In genomic region chr12:66301944-66302826, GRCh38 we compare ENCODE assay signal across 8 cellular contexts. TPM values are rescaled to one million over a fixed set of nuclear protein-coding genes. Genes with fewer than 3 reads are reported as not detected.
A peak's percentile ranks its signal among the peaks of the same experiment; 100 is the strongest.
DNase-seq lines count a peak whose midpoint lies in the region; ATAC-seq, FAIRE-seq and TF ChIP-seq lines count a peak whose summit lies in the region.

HELB (plus strand) TSS chr12:66302493; CDS start chr12:66302604, 111 bp downstream.

- H3K4me3 ChIP-seq in Caco-2 (ENCODE audit: low read depth, low read length) = peak within 1 kb of the TSS; percentile 49

- peak within 1 kb of the TSS; percentile 95 for H3K4me3 Mint-ChIP-seq in Caco-2 (ENCODE audit: unreplicated experiment)
- H3K4me3 Mint-ChIP-seq in effector memory CD8-positive, alpha-beta T cell = peak within 1 kb of the TSS; percentile 93 to 99

- peaks cover 17% of the 10 kb centered on the region for H3K27me3 Mint-ChIP-seq in Caco-2 (ENCODE audit: insufficient read depth, unreplicated experiment)
- H3K27me3 Mint-ChIP-seq in effector memory CD8-positive, alpha-beta T cell = no peaks in the 10 kb centered on the region

- peaks cover 4% of the 10 kb centered on the region; the same call in 1 of the 2 replicates for H3K4me1 ChIP-seq in Caco-2

- FAIRE-seq in HTR-8/SVneo (lab: Jason Lieb, UNC) = peak; percentile 90

- intact Hi-C loops in Caco-2 (cut with micrococcal nuclease; ENCODE audit: unreplicated experiment) = no loop called here

- DNase-seq in Caco-2 (peak; percentile 95 to 98), HTR-8/SVneo (ENCODE audit: insufficient read length, low spot score) (peak; percentile 94), NOMO-1 treated with DMSO at 0.1 percent for 48 hours (lab: John Stamatoyannopoulos, UW; ENCODE audit: unreplicated experiment) (peak; percentile 92), medulla oblongata (ENCODE audit: extremely low spot score) (peak; percentile 98)
- DNase-seq in effector memory CD8-positive, alpha-beta T cell = peak; percentile 82 to 87 (median 84)
- DNase-seq in stimulated activated CD4-positive, alpha-beta T cell treated with anti-CD3 and anti-CD28 coated beads, TNF-alpha, amount 100 ng/mL, for 48 hours (ENCODE audit: low read depth in 3 of 3) = peak; percentile 95 to 99 (median 98)

- peak; percentile 89 for ATAC-seq in GM21381 (IDR thresholded peaks at IDR 0.05; ENCODE audit: unreplicated experiment)
- peak; percentile 73 for ATAC-seq in effector memory CD8-positive, alpha-beta T cell (replicated peaks)

- no peaks in the 10 kb centered on the region for H3K9me3 Mint-ChIP-seq in Caco-2 (ENCODE audit: unreplicated experiment)
- H3K9me3 Mint-ChIP-seq in effector memory CD8-positive, alpha-beta T cell = no peaks in the 10 kb centered on the region

- peak within 1 kb of the TSS; percentile 92 for H3K27ac Mint-ChIP-seq in Caco-2 (ENCODE audit: unreplicated experiment)
- H3K27ac Mint-ChIP-seq in effector memory CD8-positive, alpha-beta T cell = peak within 1 kb of the TSS; percentile 90 to 98

- H3K4me1 Mint-ChIP-seq in Caco-2 (ENCODE audit: low read depth, unreplicated experiment) = peaks cover 12% of the 10 kb centered on the region
- H3K4me1 Mint-ChIP-seq in effector memory CD8-positive, alpha-beta T cell (ENCODE audit: low read depth in 2 of 2) = peaks cover 33 to 34% of the 10 kb centered on the region in 2 donors

- CTCF ChIA-PET in Caco-2 (lab: Charles Lee) = interaction anchor here (0.6 to 1.6 kb wide), 7 partner anchors 32 to 1963 kb away, joined by 3 to 10 read pairs (median 6); partner anchors contain the start of gene TMBIM4
- CTCF ChIA-PET in activated CD8-positive, alpha-beta memory T cell treated with anti-CD3 and anti-CD28 coated beads for 36 hours (lab: Charles Lee) = interaction anchor here (1.0 to 1.5 kb wide), 3 partner anchors 14 to 23 kb away, joined by 4 to 7 read pairs (median 4); no protein-coding TSS in a partner anchor

- H3K36me3 Mint-ChIP-seq in Caco-2 (ENCODE audit: insufficient read depth, unreplicated experiment) = no peaks in the 10 kb centered on the region
- peaks cover 38% of the 10 kb centered on the region for H3K36me3 Mint-ChIP-seq in effector memory CD8-positive, alpha-beta T cell (ENCODE audit: insufficient read depth)

- POLR2A ChIA-PET in Caco-2 (lab: Charles Lee) = interaction anchor here (0.6 to 1.4 kb wide), 7 partner anchors 9 to 966 kb away, joined by 3 to 10 read pairs (median 4); partner anchors contain the start of genes LLPH and TMBIM4
- POLR2A ChIA-PET in activated CD8-positive, alpha-beta memory T cell treated with anti-CD3 and anti-CD28 coated beads for 36 hours (lab: Charles Lee) = interaction anchor here (1.4 to 2.1 kb wide), 5 partner anchors 14 to 172 kb away, joined by 7 to 11 read pairs (median 10); partner anchors contain the start of genes LLPH and TMBIM4

- no peak for TF ChIP-seq CTCF in Caco-2 (IDR thresholded peaks at IDR 0.05; ENCODE audit: insufficient read depth in 1 of 2, low read depth in 1 of 2, low read length in 1 of 2, severe bottlenecking in 1 of 2, unreplicated experiment in 1 of 2)

- no peaks in the 10 kb centered on the region for H3K36me3 ChIP-seq in Caco-2 (ENCODE audit: control insufficient read depth, insufficient read depth, low read length)

- BruUV-seq in Caco-2 (replicated peaks; lab: Mats Ljungman, UMichigan) = no TSS peak

- no peaks in the 10 kb centered on the region for H3K27me3 ChIP-seq in Caco-2 (replicated peaks; ENCODE audit: control insufficient read depth, insufficient read depth, low read length)

- H3K9me3 ChIP-seq in Caco-2 = no peaks in the 10 kb centered on the region

RNA-seq across cellular contexts. Expression of gene HELB, which starts in this region (rescaled TPM):
- 3.4 and 3.9 TPM in 2 replicates for total RNA-seq in Caco-2 (2022)
- 10 to 100 TPM; 10.6 to 12.1 TPM for total RNA-seq in activated CD8-positive, alpha-beta memory T cell treated with anti-CD3 and anti-CD28 coated beads for 36 hours

Comparison
In these comparisons a context has a peak if more than half of its experiments do, and no peak if none do; other contexts are left out.
1. Peak in every context shown above with its lines: DNase-seq, ATAC-seq and H3K4me3 ChIP-seq.